Comparison of ENCODE assay signal across 1 cellular context in the genomic region with DNA sequence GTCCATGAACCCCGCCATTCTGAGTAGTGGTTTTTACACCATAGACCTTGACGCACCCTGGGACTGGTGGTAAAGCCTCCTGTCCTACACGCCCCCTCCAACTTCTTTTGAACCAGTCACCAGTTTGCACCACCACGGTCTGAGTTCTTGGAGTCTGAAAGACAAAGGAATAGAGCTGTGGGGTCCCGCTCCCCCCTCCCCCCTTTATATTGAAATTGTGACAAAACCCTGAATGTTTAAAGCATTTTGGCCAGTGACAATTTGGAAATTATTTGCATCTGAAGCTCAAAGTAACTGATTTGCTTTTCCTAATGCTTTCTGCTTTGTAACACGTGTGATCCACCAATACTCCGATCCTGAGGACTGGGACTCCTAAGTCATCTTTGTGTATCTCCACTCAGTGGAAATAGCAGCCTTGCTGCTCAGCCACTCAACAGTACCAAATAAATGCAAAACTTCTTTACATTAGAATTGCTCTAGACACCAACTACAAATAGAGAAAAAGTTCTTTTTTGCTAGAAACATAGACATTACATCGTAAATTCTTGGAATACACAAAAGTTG.
A peak's percentile ranks its signal among the peaks of the same experiment; 100 is the strongest.
TF ChIP-seq lines count a peak whose summit lies in the region.

No MANE protein-coding gene starts in this region.

TF ChIP-seq in K562, 482 proteins besides CTCF, POLR2A, EP300 and RAD21 (continues in another document):
- TF ChIP-seq ZNF431 (CRISPR knock-in tag; IDR thresholded peaks at IDR 0.05): peak; percentile 12; the same call in 1 of the 2 replicates
- TF ChIP-seq FOXA1 (IDR thresholded peaks at IDR 0.05; ENCODE audit: borderline replicate concordance): no peak
- TF ChIP-seq, protein P1, sequence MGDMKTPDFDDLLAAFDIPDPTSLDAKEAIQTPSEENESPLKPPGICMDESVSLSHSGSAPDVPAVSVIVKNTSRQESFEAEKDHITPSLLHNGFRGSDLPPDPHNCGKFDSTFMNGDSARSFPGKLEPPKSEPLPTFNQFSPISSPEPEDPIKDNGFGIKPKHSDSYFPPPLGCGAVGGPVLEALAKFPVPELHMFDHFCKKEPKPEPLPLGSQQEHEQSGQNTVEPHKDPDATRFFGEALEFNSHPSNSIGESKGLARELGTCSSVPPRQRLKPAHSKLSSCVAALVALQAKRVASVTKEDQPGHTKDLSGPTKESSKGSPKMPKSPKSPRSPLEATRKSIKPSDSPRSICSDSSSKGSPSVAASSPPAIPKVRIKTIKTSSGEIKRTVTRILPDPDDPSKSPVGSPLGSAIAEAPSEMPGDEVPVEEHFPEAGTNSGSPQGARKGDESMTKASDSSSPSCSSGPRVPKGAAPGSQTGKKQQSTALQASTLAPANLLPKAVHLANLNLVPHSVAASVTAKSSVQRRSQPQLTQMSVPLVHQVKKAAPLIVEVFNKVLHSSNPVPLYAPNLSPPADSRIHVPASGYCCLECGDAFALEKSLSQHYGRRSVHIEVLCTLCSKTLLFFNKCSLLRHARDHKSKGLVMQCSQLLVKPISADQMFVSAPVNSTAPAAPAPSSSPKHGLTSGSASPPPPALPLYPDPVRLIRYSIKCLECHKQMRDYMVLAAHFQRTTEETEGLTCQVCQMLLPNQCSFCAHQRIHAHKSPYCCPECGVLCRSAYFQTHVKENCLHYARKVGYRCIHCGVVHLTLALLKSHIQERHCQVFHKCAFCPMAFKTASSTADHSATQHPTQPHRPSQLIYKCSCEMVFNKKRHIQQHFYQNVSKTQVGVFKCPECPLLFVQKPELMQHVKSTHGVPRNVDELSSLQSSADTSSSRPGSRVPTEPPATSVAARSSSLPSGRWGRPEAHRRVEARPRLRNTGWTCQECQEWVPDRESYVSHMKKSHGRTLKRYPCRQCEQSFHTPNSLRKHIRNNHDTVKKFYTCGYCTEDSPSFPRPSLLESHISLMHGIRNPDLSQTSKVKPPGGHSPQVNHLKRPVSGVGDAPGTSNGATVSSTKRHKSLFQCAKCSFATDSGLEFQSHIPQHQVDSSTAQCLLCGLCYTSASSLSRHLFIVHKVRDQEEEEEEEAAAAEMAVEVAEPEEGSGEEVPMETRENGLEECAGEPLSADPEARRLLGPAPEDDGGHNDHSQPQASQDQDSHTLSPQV (IDR thresholded peaks at IDR 0.05): peak; percentile 73; the same call in 1 of the 2 replicates
- TF ChIP-seq, protein P2, sequence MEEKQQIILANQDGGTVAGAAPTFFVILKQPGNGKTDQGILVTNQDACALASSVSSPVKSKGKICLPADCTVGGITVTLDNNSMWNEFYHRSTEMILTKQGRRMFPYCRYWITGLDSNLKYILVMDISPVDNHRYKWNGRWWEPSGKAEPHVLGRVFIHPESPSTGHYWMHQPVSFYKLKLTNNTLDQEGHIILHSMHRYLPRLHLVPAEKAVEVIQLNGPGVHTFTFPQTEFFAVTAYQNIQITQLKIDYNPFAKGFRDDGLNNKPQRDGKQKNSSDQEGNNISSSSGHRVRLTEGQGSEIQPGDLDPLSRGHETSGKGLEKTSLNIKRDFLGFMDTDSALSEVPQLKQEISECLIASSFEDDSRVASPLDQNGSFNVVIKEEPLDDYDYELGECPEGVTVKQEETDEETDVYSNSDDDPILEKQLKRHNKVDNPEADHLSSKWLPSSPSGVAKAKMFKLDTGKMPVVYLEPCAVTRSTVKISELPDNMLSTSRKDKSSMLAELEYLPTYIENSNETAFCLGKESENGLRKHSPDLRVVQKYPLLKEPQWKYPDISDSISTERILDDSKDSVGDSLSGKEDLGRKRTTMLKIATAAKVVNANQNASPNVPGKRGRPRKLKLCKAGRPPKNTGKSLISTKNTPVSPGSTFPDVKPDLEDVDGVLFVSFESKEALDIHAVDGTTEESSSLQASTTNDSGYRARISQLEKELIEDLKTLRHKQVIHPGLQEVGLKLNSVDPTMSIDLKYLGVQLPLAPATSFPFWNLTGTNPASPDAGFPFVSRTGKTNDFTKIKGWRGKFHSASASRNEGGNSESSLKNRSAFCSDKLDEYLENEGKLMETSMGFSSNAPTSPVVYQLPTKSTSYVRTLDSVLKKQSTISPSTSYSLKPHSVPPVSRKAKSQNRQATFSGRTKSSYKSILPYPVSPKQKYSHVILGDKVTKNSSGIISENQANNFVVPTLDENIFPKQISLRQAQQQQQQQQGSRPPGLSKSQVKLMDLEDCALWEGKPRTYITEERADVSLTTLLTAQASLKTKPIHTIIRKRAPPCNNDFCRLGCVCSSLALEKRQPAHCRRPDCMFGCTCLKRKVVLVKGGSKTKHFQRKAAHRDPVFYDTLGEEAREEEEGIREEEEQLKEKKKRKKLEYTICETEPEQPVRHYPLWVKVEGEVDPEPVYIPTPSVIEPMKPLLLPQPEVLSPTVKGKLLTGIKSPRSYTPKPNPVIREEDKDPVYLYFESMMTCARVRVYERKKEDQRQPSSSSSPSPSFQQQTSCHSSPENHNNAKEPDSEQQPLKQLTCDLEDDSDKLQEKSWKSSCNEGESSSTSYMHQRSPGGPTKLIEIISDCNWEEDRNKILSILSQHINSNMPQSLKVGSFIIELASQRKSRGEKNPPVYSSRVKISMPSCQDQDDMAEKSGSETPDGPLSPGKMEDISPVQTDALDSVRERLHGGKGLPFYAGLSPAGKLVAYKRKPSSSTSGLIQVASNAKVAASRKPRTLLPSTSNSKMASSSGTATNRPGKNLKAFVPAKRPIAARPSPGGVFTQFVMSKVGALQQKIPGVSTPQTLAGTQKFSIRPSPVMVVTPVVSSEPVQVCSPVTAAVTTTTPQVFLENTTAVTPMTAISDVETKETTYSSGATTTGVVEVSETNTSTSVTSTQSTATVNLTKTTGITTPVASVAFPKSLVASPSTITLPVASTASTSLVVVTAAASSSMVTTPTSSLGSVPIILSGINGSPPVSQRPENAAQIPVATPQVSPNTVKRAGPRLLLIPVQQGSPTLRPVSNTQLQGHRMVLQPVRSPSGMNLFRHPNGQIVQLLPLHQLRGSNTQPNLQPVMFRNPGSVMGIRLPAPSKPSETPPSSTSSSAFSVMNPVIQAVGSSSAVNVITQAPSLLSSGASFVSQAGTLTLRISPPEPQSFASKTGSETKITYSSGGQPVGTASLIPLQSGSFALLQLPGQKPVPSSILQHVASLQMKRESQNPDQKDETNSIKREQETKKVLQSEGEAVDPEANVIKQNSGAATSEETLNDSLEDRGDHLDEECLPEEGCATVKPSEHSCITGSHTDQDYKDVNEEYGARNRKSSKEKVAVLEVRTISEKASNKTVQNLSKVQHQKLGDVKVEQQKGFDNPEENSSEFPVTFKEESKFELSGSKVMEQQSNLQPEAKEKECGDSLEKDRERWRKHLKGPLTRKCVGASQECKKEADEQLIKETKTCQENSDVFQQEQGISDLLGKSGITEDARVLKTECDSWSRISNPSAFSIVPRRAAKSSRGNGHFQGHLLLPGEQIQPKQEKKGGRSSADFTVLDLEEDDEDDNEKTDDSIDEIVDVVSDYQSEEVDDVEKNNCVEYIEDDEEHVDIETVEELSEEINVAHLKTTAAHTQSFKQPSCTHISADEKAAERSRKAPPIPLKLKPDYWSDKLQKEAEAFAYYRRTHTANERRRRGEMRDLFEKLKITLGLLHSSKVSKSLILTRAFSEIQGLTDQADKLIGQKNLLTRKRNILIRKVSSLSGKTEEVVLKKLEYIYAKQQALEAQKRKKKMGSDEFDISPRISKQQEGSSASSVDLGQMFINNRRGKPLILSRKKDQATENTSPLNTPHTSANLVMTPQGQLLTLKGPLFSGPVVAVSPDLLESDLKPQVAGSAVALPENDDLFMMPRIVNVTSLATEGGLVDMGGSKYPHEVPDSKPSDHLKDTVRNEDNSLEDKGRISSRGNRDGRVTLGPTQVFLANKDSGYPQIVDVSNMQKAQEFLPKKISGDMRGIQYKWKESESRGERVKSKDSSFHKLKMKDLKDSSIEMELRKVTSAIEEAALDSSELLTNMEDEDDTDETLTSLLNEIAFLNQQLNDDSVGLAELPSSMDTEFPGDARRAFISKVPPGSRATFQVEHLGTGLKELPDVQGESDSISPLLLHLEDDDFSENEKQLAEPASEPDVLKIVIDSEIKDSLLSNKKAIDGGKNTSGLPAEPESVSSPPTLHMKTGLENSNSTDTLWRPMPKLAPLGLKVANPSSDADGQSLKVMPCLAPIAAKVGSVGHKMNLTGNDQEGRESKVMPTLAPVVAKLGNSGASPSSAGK (IDR thresholded peaks at IDR 0.05): peak; percentile 13
- 0 out of 4 replicates have a peak, but pooled peaks of 1 of the 2 experiments have one; percentile 6 for TF ChIP-seq NONO (IDR thresholded peaks at IDR 0.05; ENCODE audit: low read depth in 2 of 2, low read length in 1 of 2)
- TF ChIP-seq PHF8 (IDR thresholded peaks at IDR 0.05; ENCODE audit: borderline replicate concordance, low read length): no peak
- TF ChIP-seq, protein P3, sequence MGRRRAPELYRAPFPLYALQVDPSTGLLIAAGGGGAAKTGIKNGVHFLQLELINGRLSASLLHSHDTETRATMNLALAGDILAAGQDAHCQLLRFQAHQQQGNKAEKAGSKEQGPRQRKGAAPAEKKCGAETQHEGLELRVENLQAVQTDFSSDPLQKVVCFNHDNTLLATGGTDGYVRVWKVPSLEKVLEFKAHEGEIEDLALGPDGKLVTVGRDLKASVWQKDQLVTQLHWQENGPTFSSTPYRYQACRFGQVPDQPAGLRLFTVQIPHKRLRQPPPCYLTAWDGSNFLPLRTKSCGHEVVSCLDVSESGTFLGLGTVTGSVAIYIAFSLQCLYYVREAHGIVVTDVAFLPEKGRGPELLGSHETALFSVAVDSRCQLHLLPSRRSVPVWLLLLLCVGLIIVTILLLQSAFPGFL (CRISPR knock-in tag; IDR thresholded peaks at IDR 0.05): 0 out of 2 replicates have a peak, but pooled peaks have one; percentile 44
- peak; percentile 4 for TF ChIP-seq BRD9 (IDR thresholded peaks at IDR 0.05; ENCODE audit: low read depth, partially characterized antibody)
- TF ChIP-seq, protein P4, sequence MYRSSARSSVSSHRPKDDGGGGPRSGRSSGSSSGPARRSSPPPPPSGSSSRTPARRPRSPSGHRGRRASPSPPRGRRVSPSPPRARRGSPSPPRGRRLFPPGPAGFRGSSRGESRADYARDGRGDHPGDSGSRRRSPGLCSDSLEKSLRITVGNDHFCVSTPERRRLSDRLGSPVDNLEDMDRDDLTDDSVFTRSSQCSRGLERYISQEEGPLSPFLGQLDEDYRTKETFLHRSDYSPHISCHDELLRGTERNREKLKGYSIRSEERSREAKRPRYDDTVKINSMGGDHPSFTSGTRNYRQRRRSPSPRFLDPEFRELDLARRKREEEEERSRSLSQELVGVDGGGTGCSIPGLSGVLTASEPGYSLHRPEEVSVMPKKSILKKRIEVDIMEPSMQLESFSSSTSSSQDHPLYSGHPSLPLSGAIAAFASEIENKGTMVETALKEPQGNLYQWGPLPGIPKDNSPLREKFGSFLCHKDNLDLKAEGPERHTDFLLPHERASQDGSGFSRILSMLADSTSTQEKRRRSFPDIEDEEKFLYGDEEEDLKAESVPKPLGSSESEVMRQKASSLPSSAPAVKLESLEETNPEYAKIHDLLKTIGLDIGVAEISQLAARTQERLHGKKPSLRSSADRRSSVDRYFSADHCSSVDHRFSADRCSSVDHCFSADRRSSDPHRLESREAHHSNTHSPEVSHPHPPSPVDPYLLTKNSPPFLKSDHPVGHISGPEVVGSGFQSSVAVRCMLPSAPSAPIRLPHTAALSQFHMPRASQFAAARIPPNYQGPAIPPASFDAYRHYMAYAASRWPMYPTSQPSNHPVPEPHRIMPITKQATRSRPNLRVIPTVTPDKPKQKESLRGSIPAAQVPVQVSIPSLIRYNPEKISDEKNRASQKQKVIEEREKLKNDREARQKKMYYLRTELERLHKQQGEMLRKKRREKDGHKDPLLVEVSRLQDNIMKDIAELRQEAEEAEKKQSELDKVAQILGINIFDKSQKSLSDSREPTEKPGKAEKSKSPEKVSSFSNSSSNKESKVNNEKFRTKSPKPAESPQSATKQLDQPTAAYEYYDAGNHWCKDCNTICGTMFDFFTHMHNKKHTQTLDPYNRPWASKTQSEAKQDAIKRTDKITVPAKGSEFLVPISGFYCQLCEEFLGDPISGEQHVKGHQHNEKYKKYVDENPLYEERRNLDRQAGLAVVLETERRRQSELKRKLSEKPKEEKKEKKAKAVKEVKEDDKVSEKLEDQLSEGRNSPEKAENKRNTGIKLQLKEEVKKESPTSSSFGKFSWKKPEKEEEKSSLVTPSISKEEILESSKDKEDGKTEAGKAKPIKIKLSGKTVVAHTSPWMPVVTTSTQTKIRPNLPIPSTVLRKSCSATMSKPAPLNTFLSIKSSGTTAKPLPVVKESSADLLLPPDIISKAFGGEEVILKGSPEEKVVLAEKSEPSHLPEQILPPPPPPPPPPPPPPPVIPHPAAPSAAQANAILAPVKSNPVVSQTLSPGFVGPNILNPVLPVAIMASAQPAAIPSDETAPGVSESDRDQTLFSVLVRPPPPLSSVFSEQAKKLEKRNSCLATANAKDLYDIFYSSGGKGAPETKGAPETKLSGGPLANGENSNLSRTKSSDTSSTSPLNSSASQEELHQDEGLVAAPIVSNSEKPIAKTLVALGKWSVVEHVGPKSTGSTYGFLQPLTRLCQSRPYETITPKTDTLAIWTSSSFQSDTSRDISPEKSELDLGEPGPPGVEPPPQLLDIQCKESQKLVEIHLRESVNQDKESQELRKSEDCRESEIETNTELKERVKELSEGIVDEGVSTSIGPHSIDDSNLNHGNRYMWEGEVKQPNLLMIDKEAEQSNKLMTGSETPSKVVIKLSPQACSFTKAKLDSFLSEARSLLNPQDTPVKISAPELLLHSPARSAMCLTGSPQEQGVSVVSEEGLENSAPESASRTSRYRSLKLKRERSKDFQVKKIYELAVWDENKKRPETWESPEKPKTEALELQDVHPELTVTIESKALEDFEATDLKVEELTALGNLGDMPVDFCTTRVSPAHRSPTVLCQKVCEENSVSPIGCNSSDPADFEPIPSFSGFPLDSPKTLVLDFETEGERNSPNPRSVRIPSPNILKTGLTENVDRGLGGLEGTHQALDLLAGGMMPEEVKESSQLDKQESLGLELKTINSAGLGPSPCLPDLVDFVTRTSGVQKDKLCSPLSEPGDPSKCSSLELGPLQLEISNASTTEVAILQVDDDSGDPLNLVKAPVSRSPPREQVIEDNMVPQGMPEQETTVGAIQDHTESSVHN (IDR thresholded peaks at IDR 0.05; ENCODE audit: borderline replicate concordance in 1 of 2, low read depth in 1 of 2): no peak
- no peak; the same call in 1 of the 2 replicates for TF ChIP-seq BRD4 (IDR thresholded peaks at IDR 0.05)
- TF ChIP-seq ZNF175 (CRISPR knock-in tag; IDR thresholded peaks at IDR 0.05; ENCODE audit: low read depth): 0 out of 2 replicates have a peak, but pooled peaks have one; percentile 11
- 0 out of 2 replicates have a peak, but pooled peaks have one; percentile 8 for TF ChIP-seq EGR1 (conservative IDR thresholded peaks at IDR 0.05)
- TF ChIP-seq HSF4 (CRISPR knock-in tag; IDR thresholded peaks at IDR 0.05; ENCODE audit: borderline replicate concordance): 0 out of 2 replicates have a peak, but pooled peaks have one; percentile 20
- TF ChIP-seq KAT7 (CRISPR knock-in tag; IDR thresholded peaks at IDR 0.05; ENCODE audit: borderline replicate concordance): 0 out of 2 replicates have a peak, but pooled peaks have one; percentile 37
- TF ChIP-seq, protein P5, sequence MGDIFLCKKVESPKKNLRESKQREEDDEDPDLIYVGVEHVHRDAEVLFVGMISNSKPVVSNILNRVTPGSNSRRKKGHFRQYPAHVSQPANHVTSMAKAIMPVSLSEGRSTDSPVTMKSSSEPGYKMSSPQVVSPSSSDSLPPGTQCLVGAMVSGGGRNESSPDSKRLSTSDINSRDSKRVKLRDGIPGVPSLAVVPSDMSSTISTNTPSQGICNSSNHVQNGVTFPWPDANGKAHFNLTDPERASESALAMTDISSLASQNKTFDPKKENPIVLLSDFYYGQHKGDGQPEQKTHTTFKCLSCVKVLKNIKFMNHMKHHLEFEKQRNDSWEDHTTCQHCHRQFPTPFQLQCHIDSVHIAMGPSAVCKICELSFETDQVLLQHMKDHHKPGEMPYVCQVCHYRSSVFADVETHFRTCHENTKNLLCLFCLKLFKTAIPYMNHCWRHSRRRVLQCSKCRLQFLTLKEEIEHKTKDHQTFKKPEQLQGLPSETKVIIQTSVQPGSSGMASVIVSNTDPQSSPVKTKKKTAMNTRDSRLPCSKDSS (IDR thresholded peaks at IDR 0.05; ENCODE audit: low read depth, partially characterized antibody): no peak
